Comparison of ENCODE assay signal across 13 cellular contexts in genomic region chr6:167932468-167933276, GRCh38.
DNase-seq lines count a peak whose midpoint lies in the region; ATAC-seq and TF ChIP-seq lines count a peak whose summit lies in the region.
"Had no signal": no experiment of that assay in that cellular context is flagged by ENCODE, and none has a peak within 500 bp of the region (broad histone marks: within the 10 kb centered on the region; RNA-seq: fewer than 3 reads in every experiment).

No MANE protein-coding gene starts in this region.

- H3K4me1 Mint-ChIP-seq in activated CD4-positive, alpha-beta memory T cell treated with anti-CD3 and anti-CD28 coated beads, Interleukin-2, amount 10 ng/mL, durations not matched to agents 7 days and 5 days, result no peaks in the 10 kb centered on the region
- H3K4me1 Mint-ChIP-seq in natural killer cell treated with Interleukin-12 subunit alpha and Interleukin-12 subunit beta and Interleukin-15 and Interleukin-18, amount 100 ng/mL, for 72 hours (ENCODE audit: low read depth in 2 of 2), result no peaks in the 10 kb centered on the region
- H3K4me1 Mint-ChIP-seq: H9 had no signal

- no peaks in the 10 kb centered on the region for H3K9me3 Mint-ChIP-seq in activated CD4-positive, alpha-beta memory T cell treated with anti-CD3 and anti-CD28 coated beads, Interleukin-2, amount 10 ng/mL, durations not matched to agents 7 days and 5 days
- H3K9me3 Mint-ChIP-seq in natural killer cell treated with Interleukin-12 subunit alpha and Interleukin-12 subunit beta and Interleukin-15 and Interleukin-18, amount 100 ng/mL, for 72 hours, result no peaks in the 10 kb centered on the region
- H3K9me3 Mint-ChIP-seq: H9 had no signal

- no peaks in the 10 kb centered on the region for H3K27me3 Mint-ChIP-seq in activated CD4-positive, alpha-beta memory T cell treated with anti-CD3 and anti-CD28 coated beads, Interleukin-2, amount 10 ng/mL, durations not matched to agents 7 days and 5 days
- H3K27me3 Mint-ChIP-seq in natural killer cell treated with Interleukin-12 subunit alpha and Interleukin-12 subunit beta and Interleukin-15 and Interleukin-18, amount 100 ng/mL, for 72 hours, result peaks cover 1 to 5% of the 10 kb centered on the region in 2 donors

- H3K27ac ChIP-seq in cardiac muscle cell (peak overlapping the region; percentile 88), colonic mucosa (peak overlapping the region; percentile 77), right lobe of liver (peak overlapping the region; percentile 31 to 90 (median 89))

- H3K36me3 Mint-ChIP-seq in activated CD4-positive, alpha-beta memory T cell treated with anti-CD3 and anti-CD28 coated beads, Interleukin-2, amount 10 ng/mL, durations not matched to agents 7 days and 5 days (ENCODE audit: low read depth), result no peaks in the 10 kb centered on the region
- H3K36me3 Mint-ChIP-seq in natural killer cell treated with Interleukin-12 subunit alpha and Interleukin-12 subunit beta and Interleukin-15 and Interleukin-18, amount 100 ng/mL, for 72 hours, result no peaks in the 10 kb centered on the region

- H3K4me3 ChIP-seq in cardiac muscle cell, result no peak overlapping the region
- no peak overlapping the region for H3K4me3 ChIP-seq in colonic mucosa
- peak overlapping the region; percentile 3 to 50 (median 39) for H3K4me3 ChIP-seq in right lobe of liver

- DNase-seq in cardiac muscle cell (ENCODE audit: low read depth in 1 of 2, low spot score in 1 of 2), result no peak
- no peak for DNase-seq in Right ventricle myocardium superior
- peak; percentile 54 for DNase-seq in colonic mucosa
- DNase-seq in right lobe of liver, result peak in 1 of 3 donors; percentile 72
- peak; percentile 54 for DNase-seq in ureter (ENCODE audit: low spot score)
- no peak for DNase-seq in activated CD4-positive, alpha-beta memory T cell treated with anti-CD3 and anti-CD28 coated beads, Interleukin-2, amount 10 ng/mL, durations not matched to agents 7 days and 5 days
- no peak for DNase-seq in natural killer cell treated with Interleukin-12 subunit alpha and Interleukin-12 subunit beta and Interleukin-15 and Interleukin-18, amount 100 ng/mL, for 72 hours (ENCODE audit: low spot score)
- DNase-seq: activated CD8-positive, alpha-beta T cell treated with anti-CD3 and anti-CD28 coated beads, Interleukin-2, amount 10 ng/mL, durations not matched to agents 7 days and 5 days; H9; NCI-H1048; stimulated activated naive CD4-positive, alpha-beta T cell; SW 1271 had no signal

- intact Hi-C loops in Right ventricle myocardium superior (cut with DNase I), result no loop called here
- intact Hi-C loops in colonic mucosa (cut with DNase I), result no loop called here
- intact Hi-C loops in right lobe of liver (cut with DNase I), result no loop called here

- H3K4me1 ChIP-seq in cardiac muscle cell (ENCODE audit: low read depth), result peaks cover 18% of the 10 kb centered on the region
- peaks cover under 1% of the 10 kb centered on the region for H3K4me1 ChIP-seq in colonic mucosa
- H3K4me1 ChIP-seq in right lobe of liver, result peaks cover 0 to 43% (median 9%) of the 10 kb centered on the region in 4 donors

- no peak overlapping the region for H3K4me3 Mint-ChIP-seq in activated CD4-positive, alpha-beta memory T cell treated with anti-CD3 and anti-CD28 coated beads, Interleukin-2, amount 10 ng/mL, durations not matched to agents 7 days and 5 days
- no peak overlapping the region for H3K4me3 Mint-ChIP-seq in natural killer cell treated with Interleukin-12 subunit alpha and Interleukin-12 subunit beta and Interleukin-15 and Interleukin-18, amount 100 ng/mL, for 72 hours
- H3K4me3 Mint-ChIP-seq: activated CD8-positive, alpha-beta T cell treated with anti-CD3 and anti-CD28 coated beads, Interleukin-2, amount 10 ng/mL, durations not matched to agents 7 days and 5 days; H9 had no signal

- no peak overlapping the region for H3K27ac Mint-ChIP-seq in activated CD4-positive, alpha-beta memory T cell treated with anti-CD3 and anti-CD28 coated beads, Interleukin-2, amount 10 ng/mL, durations not matched to agents 7 days and 5 days
- no peak overlapping the region for H3K27ac Mint-ChIP-seq in natural killer cell treated with Interleukin-12 subunit alpha and Interleukin-12 subunit beta and Interleukin-15 and Interleukin-18, amount 100 ng/mL, for 72 hours
- H3K27ac Mint-ChIP-seq: activated CD8-positive, alpha-beta T cell treated with anti-CD3 and anti-CD28 coated beads, Interleukin-2, amount 10 ng/mL, durations not matched to agents 7 days and 5 days had no signal

- H3K9me3 ChIP-seq in cardiac muscle cell (ENCODE audit: low read depth), result no peaks in the 10 kb centered on the region
- no peaks in the 10 kb centered on the region for H3K9me3 ChIP-seq in colonic mucosa
- H3K9me3 ChIP-seq in right lobe of liver, result no peaks in the 10 kb centered on the region

- H3K9ac ChIP-seq in colonic mucosa (ENCODE audit: low read depth in 2 of 2, low read length in 2 of 2), result peak overlapping the region in 1 of 2 donors; percentile 59

- POLR2A ChIA-PET in activated CD4-positive, alpha-beta memory T cell treated with anti-CD3 and anti-CD28 coated beads, Interleukin-2, amount 10 ng/mL, durations not matched to agents 7 days and 5 days (lab: Charles Lee), result no interaction called here

- CTCF ChIA-PET in activated CD4-positive, alpha-beta memory T cell treated with anti-CD3 and anti-CD28 coated beads, Interleukin-2, amount 10 ng/mL, durations not matched to agents 7 days and 5 days (lab: Charles Lee), result no interaction called here

- no peak for ATAC-seq in Right ventricle myocardium superior (ENCODE audit: poor library complexity)
- ATAC-seq in right lobe of liver, result peak; percentile 66 to 84 (median 72)
- no peak for ATAC-seq in GM18498 (IDR thresholded peaks at IDR 0.05; ENCODE audit: unreplicated experiment)
- no peak for ATAC-seq in natural killer cell treated with Interleukin-12 subunit alpha and Interleukin-12 subunit beta and Interleukin-15 and Interleukin-18, amount 100 ng/mL, for 72 hours
- ATAC-seq: activated CD8-positive, alpha-beta T cell treated with anti-CD3 and anti-CD28 coated beads, Interleukin-2, amount 10 ng/mL, durations not matched to agents 7 days and 5 days had no signal

- peak; percentile 26 for TF ChIP-seq POLR2A in right lobe of liver (IDR thresholded peaks at IDR 0.05)

- H3K36me3 ChIP-seq in cardiac muscle cell (peaks cover 29% of the 10 kb centered on the region), colonic mucosa (no peaks in the 10 kb centered on the region), right lobe of liver (peaks cover 0 to 5% (median 0%) of the 10 kb centered on the region in 4 donors)

- H3K27me3 ChIP-seq in cardiac muscle cell, result no peaks in the 10 kb centered on the region
- H3K27me3 ChIP-seq in colonic mucosa, result no peaks in the 10 kb centered on the region
- H3K27me3 ChIP-seq in right lobe of liver, result no peaks in the 10 kb centered on the region

- 36% methylated on average over 12 of the region's 12 CpGs for WGBS in right lobe of liver (ENCODE audit: insufficient coverage, low coverage, low lambda C conversion rate, missing lambda C conversion rate)

- no peak for TF ChIP-seq CTCF in cardiac muscle cell (IDR thresholded peaks at IDR 0.05; ENCODE audit: low read depth, low read length)
- no peak for TF ChIP-seq CTCF in colonic mucosa (IDR thresholded peaks at IDR 0.05)
- no peak for TF ChIP-seq CTCF in right lobe of liver (IDR thresholded peaks at IDR 0.05)

Comparison
In these comparisons a context has a peak if more than half of its experiments do, and no peak if none do; other contexts are left out.
1. DNase-seq: peak in colonic mucosa (single experiment) and ureter (single experiment); none in cardiac muscle cell (0 of 2), Right ventricle myocardium superior (single experiment), activated CD4-positive, alpha-beta memory T cell treated with anti-CD3 and anti-CD28 coated beads, Interleukin-2, amount 10 ng/mL, durations not matched to agents 7 days and 5 days (single experiment) and natural killer cell treated with Interleukin-12 subunit alpha and Interleukin-12 subunit beta and Interleukin-15 and Interleukin-18, amount 100 ng/mL, for 72 hours (single experiment).
2. H3K4me3 ChIP-seq: peak in right lobe of liver (3 of 3); none in cardiac muscle cell (single experiment) and colonic mucosa (single experiment).
3. ATAC-seq: peak in right lobe of liver (4 of 4); none in Right ventricle myocardium superior (single experiment), GM18498 (single experiment) and natural killer cell treated with Interleukin-12 subunit alpha and Interleukin-12 subunit beta and Interleukin-15 and Interleukin-18, amount 100 ng/mL, for 72 hours (0 of 2).
4. Peak in every context shown above with its lines, with median percentiles within 50 percentile points of each other: H3K27ac ChIP-seq.